Comparison of ENCODE assay signal across 13 cellular contexts in the genomic region with DNA sequence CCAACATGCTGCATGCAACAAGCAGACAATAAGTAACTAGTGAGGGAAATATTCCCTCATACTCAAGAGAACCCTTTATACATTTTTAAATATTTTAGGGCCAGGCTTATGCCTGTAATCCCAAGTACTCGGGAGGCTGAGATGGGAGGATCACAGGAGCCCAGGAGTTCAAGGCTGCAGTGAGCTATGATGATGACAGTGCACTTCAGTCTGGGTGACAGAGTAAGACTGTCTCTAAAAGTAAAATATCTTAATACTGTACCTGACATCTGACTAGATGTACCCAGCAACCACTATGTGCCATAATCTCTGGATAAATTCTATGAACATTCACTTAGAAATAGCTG. TPM values are rescaled to one million over a fixed set of nuclear protein-coding genes. Genes with fewer than 3 reads are reported as not detected.
DNase-seq lines count a peak whose midpoint lies in the region; ATAC-seq and TF ChIP-seq lines count a peak whose summit lies in the region.
"Had no signal": no experiment of that assay in that cellular context is flagged by ENCODE, and none has a peak within 500 bp of the region (broad histone marks: within the 10 kb centered on the region; RNA-seq: fewer than 3 reads in every experiment).

No MANE protein-coding gene starts in this region.

- H3K4me1 ChIP-seq in mesenchymal stem cell (ENCODE audit: control insufficient read depth, insufficient read depth, low read depth, low read length) (peaks cover 11% of the 10 kb centered on the region), esophagus squamous epithelium (peaks cover 11 to 36% (median 13%) of the 10 kb centered on the region in 3 donors)

- peak overlapping the region; percentile 73 for H2BK5ac ChIP-seq in mesenchymal stem cell (ENCODE audit: low read depth, low read length, poor library complexity, severe bottlenecking)

- H3K27me3 ChIP-seq in mesenchymal stem cell (ENCODE audit: control insufficient read depth in 1 of 2, insufficient read depth in 1 of 2, low read length in 2 of 2): no peaks in the 10 kb centered on the region
- no peaks in the 10 kb centered on the region for H3K27me3 ChIP-seq in esophagus squamous epithelium
- H3K27me3 ChIP-seq: body of pancreas had no signal

- no peak overlapping the region for H3K4me3 Mint-ChIP-seq in stimulated activated naive CD8-positive, alpha-beta T cell treated with anti-CD3 and anti-CD28 coated beads, Interleukin-15, Interleukin-2, amounts not matched to agents 100 ng/mL and 50 ng/mL, for 24 hours
- H3K4me3 Mint-ChIP-seq in activated CD8-positive, alpha-beta T cell treated with anti-CD3 and anti-CD28 coated beads for 36 hours: peak overlapping the region; percentile 98

- H3K79me1 ChIP-seq in mesenchymal stem cell (replicated peaks; ENCODE audit: low read length, poor library complexity, severe bottlenecking): peaks cover 8% of the 10 kb centered on the region

- H2AK5ac ChIP-seq in mesenchymal stem cell (ENCODE audit: low read length, severe bottlenecking): peak overlapping the region; percentile 75

- no peak overlapping the region for H3K18ac ChIP-seq in mesenchymal stem cell (ENCODE audit: low read depth in 1 of 2, low read length in 2 of 2)

- H3K9me3 Mint-ChIP-seq in stimulated activated naive CD8-positive, alpha-beta T cell treated with anti-CD3 and anti-CD28 coated beads, Interleukin-15, Interleukin-2, amounts not matched to agents 100 ng/mL and 50 ng/mL, for 24 hours: no peaks in the 10 kb centered on the region
- no peaks in the 10 kb centered on the region for H3K9me3 Mint-ChIP-seq in activated CD8-positive, alpha-beta T cell treated with anti-CD3 and anti-CD28 coated beads for 36 hours

- peaks cover 47% of the 10 kb centered on the region for H3K4me1 Mint-ChIP-seq in stimulated activated naive CD8-positive, alpha-beta T cell treated with anti-CD3 and anti-CD28 coated beads, Interleukin-15, Interleukin-2, amounts not matched to agents 100 ng/mL and 50 ng/mL, for 24 hours (ENCODE audit: low read depth)
- H3K4me1 Mint-ChIP-seq in activated CD8-positive, alpha-beta T cell treated with anti-CD3 and anti-CD28 coated beads for 36 hours (ENCODE audit: low read depth): peaks cover 36% of the 10 kb centered on the region

- DNase-seq in stimulated activated naive CD8-positive, alpha-beta T cell treated with anti-CD3 and anti-CD28 coated beads, Interleukin-15, Interleukin-2, amounts not matched to agents 100 U/mL and 50 U/mL, for 24 hours: no peak
- DNase-seq in activated CD8-positive, alpha-beta T cell treated with anti-CD3 and anti-CD28 coated beads for 36 hours: no peak
- DNase-seq in mesenchymal stem cell (no peak), esophagus squamous epithelium (lab: John Stamatoyannopoulos, UW) (no peak)
- no peak for DNase-seq in activated CD4-positive, alpha-beta T cell treated with anti-CD3 and anti-CD28 coated beads, Interleukin-2, amount 50 U/mL, for 1 hour
- DNase-seq: body of pancreas, GF-D8, KG1, NCI-H2107 had no signal

- no peak overlapping the region for H3K14ac ChIP-seq in mesenchymal stem cell (ENCODE audit: low read length in 2 of 2)

- no peaks in the 10 kb centered on the region for H3K9me3 ChIP-seq in mesenchymal stem cell (ENCODE audit: control insufficient read depth, low read length)
- no peaks in the 10 kb centered on the region for H3K9me3 ChIP-seq in esophagus squamous epithelium
- H3K9me3 ChIP-seq: body of pancreas, prostate gland had no signal

- peak overlapping the region; percentile 94 for H3K27ac Mint-ChIP-seq in stimulated activated naive CD8-positive, alpha-beta T cell treated with anti-CD3 and anti-CD28 coated beads, Interleukin-15, Interleukin-2, amounts not matched to agents 100 ng/mL and 50 ng/mL, for 24 hours
- H3K27ac Mint-ChIP-seq in activated CD8-positive, alpha-beta T cell treated with anti-CD3 and anti-CD28 coated beads for 36 hours: peak overlapping the region; percentile 95

- CTCF ChIA-PET in activated CD8-positive, alpha-beta T cell treated with anti-CD3 and anti-CD28 coated beads for 36 hours (lab: Charles Lee): interaction anchor here (1.1 to 3.1 kb wide), 4 partner anchors 8 to 298 kb away, joined by 3 to 20 read pairs (median 4); no protein-coding TSS in a partner anchor

- no peak overlapping the region for H2BK120ac ChIP-seq in mesenchymal stem cell (ENCODE audit: low read depth, low read length)

- H2AFZ ChIP-seq in mesenchymal stem cell (ENCODE audit: low read depth, low read length): no peak overlapping the region

- POLR2A ChIA-PET in activated CD8-positive, alpha-beta T cell treated with anti-CD3 and anti-CD28 coated beads for 36 hours (lab: Charles Lee): interaction anchor here (0.5 to 3.0 kb wide), 3 partner anchors 9 to 40 kb away, joined by 3 to 20 read pairs (median 8); a partner anchor contains a TSS

- no peak overlapping the region for H3K4ac ChIP-seq in mesenchymal stem cell (ENCODE audit: low read depth in 1 of 2, low read length in 2 of 2)

- TF ChIP-seq CTCF in activated CD8-positive, alpha-beta T cell treated with anti-CD3 and anti-CD28 coated beads for 36 hours (IDR thresholded peaks at IDR 0.05): no peak
- no peak for TF ChIP-seq CTCF in esophagus squamous epithelium (IDR thresholded peaks at IDR 0.05)

- intact Hi-C loops in activated CD8-positive, alpha-beta T cell treated with anti-CD3 and anti-CD28 coated beads for 36 hours (cut with micrococcal nuclease): no loop called here
- intact Hi-C loops in esophagus squamous epithelium (cut with DNase I): no loop called here

- peak overlapping the region; percentile 9 for H3K9ac ChIP-seq in mesenchymal stem cell (ENCODE audit: low read length)

- H3K23ac ChIP-seq in mesenchymal stem cell (ENCODE audit: low read length in 2 of 2): no peak overlapping the region

- peaks cover 50% of the 10 kb centered on the region for H3K36me3 Mint-ChIP-seq in stimulated activated naive CD8-positive, alpha-beta T cell treated with anti-CD3 and anti-CD28 coated beads, Interleukin-15, Interleukin-2, amounts not matched to agents 100 ng/mL and 50 ng/mL, for 24 hours (ENCODE audit: low read depth)
- peaks cover 45% of the 10 kb centered on the region for H3K36me3 Mint-ChIP-seq in activated CD8-positive, alpha-beta T cell treated with anti-CD3 and anti-CD28 coated beads for 36 hours (ENCODE audit: low read depth)

- no peak overlapping the region for H4K8ac ChIP-seq in mesenchymal stem cell (ENCODE audit: low read length)

- H3K27ac ChIP-seq in mesenchymal stem cell (ENCODE audit: low read length, poor library complexity, severe bottlenecking): peak overlapping the region; percentile 98
- peak overlapping the region in 2 of 4 donors; percentile 6 to 93 for H3K27ac ChIP-seq in esophagus squamous epithelium
- H3K27ac ChIP-seq: prostate gland had no signal

- no peak for ATAC-seq in stimulated activated naive CD8-positive, alpha-beta T cell treated with anti-CD3 and anti-CD28 coated beads, Interleukin-15, Interleukin-2, amounts not matched to agents 100 U/mL and 50 U/mL, for 24 hours
- ATAC-seq in activated CD8-positive, alpha-beta T cell treated with anti-CD3 and anti-CD28 coated beads for 36 hours: no peak
- no peak for ATAC-seq in GM18517 (IDR thresholded peaks at IDR 0.05; ENCODE audit: unreplicated experiment)
- ATAC-seq in HG02973 (IDR thresholded peaks at IDR 0.05; ENCODE audit: unreplicated experiment): no peak
- ATAC-seq: body of pancreas had no signal

- no peak overlapping the region for H2BK12ac ChIP-seq in mesenchymal stem cell (ENCODE audit: low read length in 2 of 2)

- TF ChIP-seq POLR2A in esophagus squamous epithelium (IDR thresholded peaks at IDR 0.05): no peak

- H3K4me3 ChIP-seq in mesenchymal stem cell (ENCODE audit: insufficient read depth in 1 of 2, low read depth in 1 of 2, low read length in 2 of 2): no peak overlapping the region
- H3K4me3 ChIP-seq in esophagus squamous epithelium: no peak overlapping the region
- H3K4me3 ChIP-seq: body of pancreas, prostate gland had no signal

- no CpG with 5 or more reads among the region's 1 CpG for WGBS in mesenchymal stem cell
- 57 to 71% methylated on average over 1 of the region's 1 CpG for WGBS in esophagus squamous epithelium, 2 donors

- no peak overlapping the region for H2BK15ac ChIP-seq in mesenchymal stem cell (ENCODE audit: low read depth, poor library complexity, severe bottlenecking)

- H3K36me3 ChIP-seq in mesenchymal stem cell (ENCODE audit: control insufficient read depth in 1 of 2, insufficient read depth in 2 of 2, low read depth in 1 of 2, low read length in 2 of 2): peaks cover 15 to 43% of the 10 kb centered on the region in 2 experiments
- peaks cover 10 to 53% (median 16%) of the 10 kb centered on the region in 3 donors for H3K36me3 ChIP-seq in esophagus squamous epithelium

- no peaks in the 10 kb centered on the region for H3K27me3 Mint-ChIP-seq in stimulated activated naive CD8-positive, alpha-beta T cell treated with anti-CD3 and anti-CD28 coated beads, Interleukin-15, Interleukin-2, amounts not matched to agents 100 ng/mL and 50 ng/mL, for 24 hours
- no peaks in the 10 kb centered on the region for H3K27me3 Mint-ChIP-seq in activated CD8-positive, alpha-beta T cell treated with anti-CD3 and anti-CD28 coated beads for 36 hours

- no peak overlapping the region for H4K91ac ChIP-seq in mesenchymal stem cell (ENCODE audit: low read length)

- H3K4me2 ChIP-seq in mesenchymal stem cell (ENCODE audit: low read length, poor library complexity, severe bottlenecking): no peak overlapping the region

RNA-seq across cellular contexts. Expression of a gene that starts 1.9 kb away (rescaled TPM):
- total RNA-seq in activated CD8-positive, alpha-beta T cell treated with anti-CD3 and anti-CD28 coated beads for 36 hours: 10 to 100 TPM; 27.4 to 30.8 TPM
- 132 TPM for polyA plus RNA-seq in mesenchymal stem cell (2013, experiment 1 of 2)
- polyA plus RNA-seq in mesenchymal stem cell (2013, experiment 2 of 2): 138 TPM
- total RNA-seq in esophagus squamous epithelium: 10 to 100 TPM; 16.5 to 38.0 (median 22.0) TPM

RNA-seq across cellular contexts. Expression of a gene that starts 34.5 kb away (rescaled TPM):
- total RNA-seq in activated CD8-positive, alpha-beta T cell treated with anti-CD3 and anti-CD28 coated beads for 36 hours: 100 to 1,000 TPM; 481 to 484 TPM
- 183 TPM for polyA plus RNA-seq in mesenchymal stem cell (2013, experiment 1 of 2)
- 184 TPM for polyA plus RNA-seq in mesenchymal stem cell (2013, experiment 2 of 2)
- 100 to 1,000 TPM; 151 to 220 (median 188) TPM for total RNA-seq in esophagus squamous epithelium
